8 cellular contexts compared by ENCODE assay signal in the genomic region with DNA sequence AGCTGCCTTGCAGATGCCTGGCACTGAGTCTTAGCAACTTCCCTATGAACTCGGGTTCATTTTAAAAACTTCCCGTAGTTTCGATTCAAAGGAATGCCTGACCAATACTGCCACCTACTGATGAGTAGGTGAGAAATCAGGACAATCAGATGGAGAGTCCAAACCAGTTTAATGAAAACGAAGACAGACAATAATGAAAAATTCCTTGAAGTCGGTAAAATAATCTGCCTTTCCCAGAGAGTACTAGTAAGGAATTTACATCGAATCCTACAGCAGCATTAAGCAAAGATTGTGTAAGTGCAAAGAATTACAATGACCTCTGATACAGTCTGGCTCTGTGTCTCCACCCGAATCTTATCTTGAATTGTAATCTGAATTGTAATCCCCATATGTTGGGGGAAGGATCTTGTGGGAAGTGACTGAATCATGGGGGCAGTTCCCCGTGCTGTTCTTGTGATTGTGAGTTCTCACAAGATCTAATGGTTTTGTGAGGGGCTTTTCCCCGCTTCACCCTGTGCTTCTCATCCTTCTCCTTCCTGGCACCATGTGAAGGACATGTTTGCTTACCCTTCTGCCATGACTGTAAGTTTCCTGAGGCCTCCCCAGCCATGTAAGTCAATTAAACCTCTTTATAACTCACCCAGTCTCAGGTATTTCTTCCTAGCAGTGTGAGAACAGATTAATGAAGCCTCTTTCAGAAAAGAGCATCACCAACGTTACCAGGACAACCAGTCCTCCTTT.
DNase-seq lines count a peak whose midpoint lies in the region; ATAC-seq, FAIRE-seq and TF ChIP-seq lines count a peak whose summit lies in the region.

No MANE protein-coding gene starts in this region.

- H3K9me3 Mint-ChIP-seq in stimulated activated naive CD8-positive, alpha-beta T cell treated with anti-CD3 and anti-CD28 coated beads, Interleukin-15, amount 100 ng/mL, for 72 hours, result peaks cover 4 to 7% of the 10 kb centered on the region in 2 donors

- H3K9me1 ChIP-seq in keratinocyte (ENCODE audit: control insufficient read depth, extremely low read depth, insufficient read depth, low read length), result no peaks in the 10 kb centered on the region

- no peak for DNase-seq in stimulated activated naive CD8-positive, alpha-beta T cell treated with anti-CD3 and anti-CD28 coated beads, Interleukin-15, Interleukin-2, amounts not matched to agents 100 U/mL and 50 U/mL, for 24 hours
- no peak for DNase-seq in stimulated activated naive CD8-positive, alpha-beta T cell treated with anti-CD3 and anti-CD28 coated beads, Interleukin-15, amount 100 ng/mL, for 72 hours
- peak; percentile 28 for DNase-seq in NCI-H526 treated with DMSO at 0.1 percent for 48 hours (lab: John Stamatoyannopoulos, UW)
- no peak for DNase-seq in breast epithelium (ENCODE audit: low spot score in 2 of 2)
- DNase-seq in keratinocyte (ENCODE audit: low read depth, low spot score), result no peak
- DNase-seq in suprapubic skin (ENCODE audit: low spot score in 2 of 2), result no peak
- no peak for DNase-seq in activated naive CD4-positive, alpha-beta T cell treated with anti-CD3 and anti-CD28 coated beads, Interleukin-2, amount 50 U/mL, for 16 hours

- no peak for TF ChIP-seq EP300 in suprapubic skin (IDR thresholded peaks at IDR 0.05)

- H3K4me1 Mint-ChIP-seq in stimulated activated naive CD8-positive, alpha-beta T cell treated with anti-CD3 and anti-CD28 coated beads, Interleukin-15, amount 100 ng/mL, for 72 hours, result peaks cover 4% of the 10 kb centered on the region

- H2AFZ ChIP-seq in keratinocyte (ENCODE audit: control insufficient read depth, low read length), result peak overlapping the region; percentile 39

- H3K27ac ChIP-seq in breast epithelium (no peak overlapping the region), keratinocyte (ENCODE audit: control insufficient read depth, insufficient read depth, low read length) (peak overlapping the region; percentile 37), suprapubic skin (no peak overlapping the region)

- H3K4me1 ChIP-seq in breast epithelium (no peaks in the 10 kb centered on the region), keratinocyte (ENCODE audit: control insufficient read depth, extremely low read depth, insufficient read depth, low read length) (peaks cover 7% of the 10 kb centered on the region), suprapubic skin (peaks cover 8% of the 10 kb centered on the region)

- no peaks in the 10 kb centered on the region for H3K79me2 ChIP-seq in keratinocyte (ENCODE audit: control insufficient read depth, insufficient read depth, low read length)

- peak; percentile 32 for ATAC-seq in stimulated activated naive CD8-positive, alpha-beta T cell treated with anti-CD3 and anti-CD28 coated beads, Interleukin-15, Interleukin-2, amounts not matched to agents 100 U/mL and 50 U/mL, for 24 hours
- no peak for ATAC-seq in stimulated activated naive CD8-positive, alpha-beta T cell treated with anti-CD3 and anti-CD28 coated beads, Interleukin-15, amount 100 ng/mL, for 72 hours
- ATAC-seq in GM19395 (IDR thresholded peaks at IDR 0.05; ENCODE audit: unreplicated experiment), result no peak

- H3K27me3 ChIP-seq in breast epithelium (no peaks in the 10 kb centered on the region), keratinocyte (ENCODE audit: control insufficient read depth, extremely low read depth, insufficient read depth, low read length) (no peaks in the 10 kb centered on the region), suprapubic skin (no peaks in the 10 kb centered on the region)

- TF ChIP-seq CTCF in breast epithelium (IDR thresholded peaks at IDR 0.05) (peak; percentile 38 to 72 (median 65)), keratinocyte (optimal IDR thresholded peaks at IDR 0.05 in 1 of 3, IDR thresholded peaks at IDR 0.05 in 1 of 3, conservative IDR thresholded peaks at IDR 0.05 in 1 of 3; ENCODE audit: extremely low read depth in 1 of 3, insufficient read depth in 2 of 3, low read length in 3 of 3) (peak; percentile 47 to 71 (median 65)), suprapubic skin (IDR thresholded peaks at IDR 0.05) (peak; percentile 55 to 62)

- no peak overlapping the region for H3K4me3 Mint-ChIP-seq in stimulated activated naive CD8-positive, alpha-beta T cell treated with anti-CD3 and anti-CD28 coated beads, Interleukin-15, amount 100 ng/mL, for 72 hours

- H3K9me3 ChIP-seq in breast epithelium (no peaks in the 10 kb centered on the region), keratinocyte (ENCODE audit: control insufficient read depth, low read depth, low read length) (no peaks in the 10 kb centered on the region), suprapubic skin (no peaks in the 10 kb centered on the region)

- H3K27me3 Mint-ChIP-seq in stimulated activated naive CD8-positive, alpha-beta T cell treated with anti-CD3 and anti-CD28 coated beads, Interleukin-15, amount 100 ng/mL, for 72 hours, result no peaks in the 10 kb centered on the region

- 24% methylated on average over 10 of the region's 10 CpGs for WGBS in suprapubic skin

- intact Hi-C loops in breast epithelium (cut with DNase I; ENCODE audit: low total_unique reads), result no loop called here

- H4K20me1 ChIP-seq in keratinocyte (ENCODE audit: control insufficient read depth, extremely low read depth, insufficient read depth, low read length), result no peaks in the 10 kb centered on the region

- H3K36me3 ChIP-seq in breast epithelium (no peaks in the 10 kb centered on the region), keratinocyte (ENCODE audit: control insufficient read depth in 2 of 2, extremely low read depth in 1 of 2, insufficient read depth in 2 of 2, low read length in 2 of 2) (peaks cover 0 to 2% of the 10 kb centered on the region in 2 experiments), suprapubic skin (peaks cover 6% of the 10 kb centered on the region)

- no peak for TF ChIP-seq POLR2A in breast epithelium (IDR thresholded peaks at IDR 0.05)
- no peak for TF ChIP-seq POLR2A in suprapubic skin (IDR thresholded peaks at IDR 0.05)

- no peak overlapping the region for H3K9ac ChIP-seq in keratinocyte (ENCODE audit: control insufficient read depth, extremely low read depth, insufficient read depth, low read length)

- H3K4me3 ChIP-seq in breast epithelium (peak overlapping the region in 2 of 3 donors; percentile 34 to 56), keratinocyte (ENCODE audit: control insufficient read depth in 2 of 3, extremely low read depth in 1 of 3, insufficient read depth in 2 of 3, low read depth in 1 of 3, low read length in 3 of 3) (no peak overlapping the region), suprapubic skin (peak overlapping the region; percentile 33)

- H3K4me2 ChIP-seq in keratinocyte (ENCODE audit: control insufficient read depth, extremely low read depth, insufficient read depth, low read depth, low read length), result peak overlapping the region; percentile 14

- dilution Hi-C loops in keratinocyte (cut with MboI; ENCODE audit: extremely low pct_ligation_motif_present, low sequenced_read_pairs), result no loop called here

- peak; percentile 61 for FAIRE-seq in keratinocyte (lab: Jason Lieb, UNC)

- H3K27ac Mint-ChIP-seq in stimulated activated naive CD8-positive, alpha-beta T cell treated with anti-CD3 and anti-CD28 coated beads, Interleukin-15, amount 100 ng/mL, for 72 hours, result peak overlapping the region in 1 of 2 donors; percentile 11

Comparison
In these comparisons a context has a peak if more than half of its experiments do, and no peak if none do; other contexts are left out.
1. H3K4me3 ChIP-seq: peak in breast epithelium (2 of 3) and suprapubic skin (single experiment); none in keratinocyte (0 of 3).
2. Peak in every context shown above with its lines, with median percentiles within 50 percentile points of each other: CTCF ChIP-seq.